2 cellular contexts compared by ENCODE assay signal in genomic region chr10:17597386-17597785, GRCh38.
TF ChIP-seq lines count a peak whose summit lies in the region.

No MANE protein-coding gene starts in this region.

TF ChIP-seq in HepG2, 621 proteins besides CTCF, POLR2A, EP300 and RAD21:
- no peak for TF ChIP-seq ZNF670 (CRISPR knock-in tag; IDR thresholded peaks at IDR 0.05; ENCODE audit: borderline replicate concordance)
- no peak for TF ChIP-seq TAF1 (CRISPR knock-in tag; IDR thresholded peaks at IDR 0.05)
- no peak for TF ChIP-seq ZNF121 (CRISPR knock-in tag; IDR thresholded peaks at IDR 0.05)
- TF ChIP-seq MAFF (IDR thresholded peaks at IDR 0.05; ENCODE audit: low read depth, low read length): peak; percentile 62
- no peak for TF ChIP-seq SATB2 (CRISPR knock-in tag; IDR thresholded peaks at IDR 0.05)
- TF ChIP-seq MAFK (conservative IDR thresholded peaks at IDR 0.05 in 1 of 2, IDR thresholded peaks at IDR 0.05 in 1 of 2; ENCODE audit: low read length in 2 of 2): peak; percentile 12 to 66; a peak in 2 of 4 replicates
- TF ChIP-seq ZNF441 (CRISPR knock-in tag; IDR thresholded peaks at IDR 0.05; ENCODE audit: borderline replicate concordance): no peak
- TF ChIP-seq POGZ (CRISPR knock-in tag; IDR thresholded peaks at IDR 0.05): no peak
- TF ChIP-seq ZBTB20 (CRISPR knock-in tag; IDR thresholded peaks at IDR 0.05; ENCODE audit: borderline replicate concordance, low read depth): no peak
- no peak for TF ChIP-seq IKZF4 (CRISPR knock-in tag; IDR thresholded peaks at IDR 0.05; ENCODE audit: borderline replicate concordance, low read depth, not compliant biosample characterization)

TF ChIP-seq in K562, 482 proteins besides CTCF, POLR2A, EP300 and RAD21:
- TF ChIP-seq ZFP30 (CRISPR knock-in tag; IDR thresholded peaks at IDR 0.05; ENCODE audit: borderline replicate concordance) (no peak), EHMT2 (IDR thresholded peaks at IDR 0.05) (0 out of 2 replicates have a peak, but pooled peaks have one; percentile 33), NONO (IDR thresholded peaks at IDR 0.05; ENCODE audit: low read depth in 2 of 2, low read length in 1 of 2) (no peak), C11orf30 (IDR thresholded peaks at IDR 0.05; ENCODE audit: low read depth) (peak; percentile 31; the same call in 1 of the 2 replicates)
